In genomic region chr5:53971566-53971965, GRCh38 we compare ENCODE assay signal across 15 cellular contexts.
DNase-seq lines count a peak whose midpoint lies in the region; ATAC-seq and TF ChIP-seq lines count a peak whose summit lies in the region.
"Had no signal": no experiment of that assay in that cellular context is flagged by ENCODE, and none has a peak within 500 bp of the region (broad histone marks: within the 10 kb centered on the region; RNA-seq: fewer than 3 reads in every experiment).

No MANE protein-coding gene starts in this region.

- TF ChIP-seq CTCF in fibroblast of mammary gland (conservative IDR thresholded peaks at IDR 0.05; ENCODE audit: control insufficient read depth, insufficient read depth, low read depth, low read length) (no peak), nephron progenitor cell (IDR thresholded peaks at IDR 0.05) (no peak), smooth muscle cell (IDR thresholded peaks at IDR 0.05; ENCODE audit: borderline replicate concordance, insufficient read depth, poor library complexity, severe bottlenecking) (no peak)

- no peaks in the 10 kb centered on the region for H3K27me3 Mint-ChIP-seq in nephron progenitor cell (ENCODE audit: low read depth, poor library complexity)
- H3K27me3 Mint-ChIP-seq: CD4-positive, CD25-positive, alpha-beta regulatory T cell had no signal

- H3K9me3 ChIP-seq in smooth muscle cell (replicated peaks; ENCODE audit: low read depth): no peaks in the 10 kb centered on the region

- H2AFZ ChIP-seq in smooth muscle cell (ENCODE audit: low read depth): no peak overlapping the region
- H2AFZ ChIP-seq: GM23338 had no signal

- no peak overlapping the region for H3K9ac ChIP-seq in smooth muscle cell (ENCODE audit: low read depth)
- H3K9ac ChIP-seq: BLaER1 treated with 17β-estradiol and CSF1 and Interleukin-3, amounts not matched to agents 10 nM and 100 nM had no signal

- H3K36me3 ChIP-seq in smooth muscle cell (ENCODE audit: low read depth): no peaks in the 10 kb centered on the region

- no peak overlapping the region for H3K4me2 ChIP-seq in smooth muscle cell
- H3K4me2 ChIP-seq: BLaER1 treated with 17β-estradiol and CSF1 and Interleukin-3, amounts not matched to agents 10 nM and 100 nM; GM23338 had no signal

- peaks cover 19% of the 10 kb centered on the region for H3K36me3 Mint-ChIP-seq in nephron progenitor cell (ENCODE audit: low read depth)

- H3K27ac Mint-ChIP-seq in nephron progenitor cell: no peak overlapping the region
- H3K27ac Mint-ChIP-seq: CD4-positive, CD25-positive, alpha-beta regulatory T cell; GM23338 had no signal

- H3K4me1 ChIP-seq in smooth muscle cell (ENCODE audit: low read depth): no peaks in the 10 kb centered on the region
- H3K4me1 ChIP-seq: BLaER1 treated with 17β-estradiol and CSF1 and Interleukin-3, amounts not matched to agents 10 nM and 100 nM had no signal

- intact Hi-C loops in Right ventricle myocardium superior (cut with DNase I) (no loop called here), left cardiac atrium (cut with DNase I) (no loop called here)

- no peaks in the 10 kb centered on the region for H3K9me3 Mint-ChIP-seq in nephron progenitor cell
- H3K9me3 Mint-ChIP-seq: GM23338 had no signal

- H3K27ac ChIP-seq in smooth muscle cell (ENCODE audit: low read depth): no peak overlapping the region
- H3K27ac ChIP-seq: 22Rv1; BLaER1 treated with 17β-estradiol and CSF1 and Interleukin-3, amounts not matched to agents 10 nM and 100 nM had no signal

- ATAC-seq in Right ventricle myocardium superior (ENCODE audit: poor library complexity) (peak; percentile 43), left cardiac atrium (no peak), HG02885 (IDR thresholded peaks at IDR 0.05; ENCODE audit: poor library complexity, unreplicated experiment) (no peak)
- ATAC-seq: GM23338 had no signal

- DNase-seq in Right ventricle myocardium superior (no peak), left cardiac atrium (no peak), amniotic epithelial cell (ENCODE audit: low read depth) (peak; percentile 12), fibroblast of mammary gland (ENCODE audit: low read depth) (peak; percentile 20), iris pigment epithelial cell (ENCODE audit: low read depth) (peak; percentile 28), nephron progenitor cell (no peak), smooth muscle cell (lab: John Stamatoyannopoulos, UW; ENCODE audit: unreplicated experiment) (no peak)
- DNase-seq: CD4-positive, CD25-positive, alpha-beta regulatory T cell; DMS53; GF-D8; H7 had no signal

- H3K27me3 ChIP-seq in smooth muscle cell (ENCODE audit: low read depth): no peaks in the 10 kb centered on the region
- H3K27me3 ChIP-seq: BLaER1 treated with 17β-estradiol and CSF1 and Interleukin-3, amounts not matched to agents 10 nM and 100 nM had no signal

- no peak overlapping the region for H3K4me3 Mint-ChIP-seq in nephron progenitor cell
- H3K4me3 Mint-ChIP-seq: CD4-positive, CD25-positive, alpha-beta regulatory T cell; GM23338 had no signal

- H3K79me2 ChIP-seq in smooth muscle cell (ENCODE audit: low read depth): no peaks in the 10 kb centered on the region

- H4K20me1 ChIP-seq in smooth muscle cell (ENCODE audit: low read depth): no peaks in the 10 kb centered on the region
- H4K20me1 ChIP-seq: BLaER1 treated with 17β-estradiol and CSF1 and Interleukin-3, amounts not matched to agents 10 nM and 100 nM had no signal

- no peaks in the 10 kb centered on the region for H3F3A ChIP-seq in smooth muscle cell (ENCODE audit: low read depth)

- H3K4me3 ChIP-seq in fibroblast of mammary gland (ENCODE audit: control insufficient read depth, low read depth, low read length): no peak overlapping the region
- no peak overlapping the region for H3K4me3 ChIP-seq in smooth muscle cell
- H3K4me3 ChIP-seq: BLaER1 treated with 17β-estradiol and CSF1 and Interleukin-3, amounts not matched to agents 10 nM and 100 nM; GM23338 had no signal

- no peaks in the 10 kb centered on the region for H3K4me1 Mint-ChIP-seq in nephron progenitor cell

Comparison
In these comparisons a context has a peak if more than half of its experiments do, and no peak if none do; other contexts are left out.
1. DNase-seq: peak in amniotic epithelial cell (single experiment), fibroblast of mammary gland (single experiment) and iris pigment epithelial cell (single experiment); none in Right ventricle myocardium superior (single experiment), left cardiac atrium (single experiment), nephron progenitor cell (single experiment) and smooth muscle cell (single experiment).